Comparison of ENCODE assay signal across 22 cellular contexts in the genomic region with DNA sequence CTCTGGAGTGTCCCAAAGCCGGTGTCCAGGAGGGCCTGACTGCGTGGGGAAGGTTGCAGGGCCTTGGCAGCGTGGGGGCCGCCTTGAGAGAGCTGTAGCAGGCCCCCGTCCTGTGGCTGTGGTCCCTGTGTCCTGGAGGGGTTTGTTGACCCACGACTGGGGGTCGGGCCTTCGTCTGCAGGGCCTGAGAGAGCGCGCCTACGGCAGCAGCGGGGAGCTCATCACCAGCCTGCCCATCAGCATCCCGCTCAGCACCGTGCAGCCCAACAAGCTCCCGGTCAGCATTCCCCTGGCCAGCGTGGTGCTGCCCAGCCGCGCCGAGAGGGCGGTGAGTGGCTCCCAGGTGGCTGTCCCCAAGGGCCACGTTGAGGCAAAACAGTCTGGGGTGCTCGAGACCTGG. TPM values are rescaled to one million over a fixed set of nuclear protein-coding genes. Genes with fewer than 3 reads are reported as not detected.
A peak's percentile ranks its signal among the peaks of the same experiment; 100 is the strongest.
DNase-seq lines count a peak whose midpoint lies in the region; ATAC-seq, FAIRE-seq and TF ChIP-seq lines count a peak whose summit lies in the region.
"Had no signal": no experiment of that assay in that cellular context is flagged by ENCODE, and none has a peak within 500 bp of the region (broad histone marks: within the 10 kb centered on the region; RNA-seq: fewer than 3 reads in every experiment).

No MANE protein-coding gene starts in this region.

- H3K4me1 ChIP-seq in HepG2 (ENCODE audit: insufficient read depth, low read length) (peaks cover 12% of the 10 kb centered on the region), right lobe of liver (no peaks in the 10 kb centered on the region)

- H3K79me2 ChIP-seq in HepG2 (ENCODE audit: insufficient read depth, low read length) = no peaks in the 10 kb centered on the region

- H3K36me3 Mint-ChIP-seq in central memory CD8-positive, alpha-beta T cell (ENCODE audit: insufficient read depth) = peaks cover 8% of the 10 kb centered on the region
- H3K36me3 Mint-ChIP-seq in stimulated activated effector memory CD8-positive, alpha-beta T cell treated with anti-CD3 and anti-CD28 coated beads, Interleukin-12 subunit alpha, Interleukin-12 subunit beta, amount 100 ng/mL, for 72 hours = peaks cover 100% of the 10 kb centered on the region

- H3K4me2 ChIP-seq in HepG2 (ENCODE audit: low read depth, low read length) = no peak overlapping the region
- H3K4me2 ChIP-seq: A549 had no signal

- H2AFZ ChIP-seq in HepG2 (ENCODE audit: low read length) = no peak overlapping the region
- H2AFZ ChIP-seq: GM23248 had no signal

- WGBS in HepG2 (ENCODE audit: low lambda C conversion rate) = 97% methylated on average over 10 of the region's 22 CpGs
- no CpG with 5 or more reads among the region's 22 CpGs for WGBS in right lobe of liver (ENCODE audit: insufficient coverage, low coverage, low lambda C conversion rate, missing lambda C conversion rate)

- TF ChIP-seq EP300 in HepG2 (IDR thresholded peaks at IDR 0.05; ENCODE audit: low read depth in 2 of 2, low read length in 2 of 2) = no peak
- TF ChIP-seq EP300 in HepG2 (CRISPR knock-in tag; IDR thresholded peaks at IDR 0.05; ENCODE audit: borderline replicate concordance) = no peak

- H3K27ac ChIP-seq in HepG2 (ENCODE audit: extremely low read length, insufficient read depth, low read length) (no peak overlapping the region), right lobe of liver (no peak overlapping the region)
- H3K27ac ChIP-seq: A549, GM23248 had no signal

- no peaks in the 10 kb centered on the region for H3K9me3 Mint-ChIP-seq in central memory CD8-positive, alpha-beta T cell
- H3K9me3 Mint-ChIP-seq in stimulated activated effector memory CD8-positive, alpha-beta T cell treated with anti-CD3 and anti-CD28 coated beads, Interleukin-12 subunit alpha, Interleukin-12 subunit beta, amount 100 ng/mL, for 72 hours = no peaks in the 10 kb centered on the region
- H3K9me3 Mint-ChIP-seq: CD4-positive, alpha-beta memory T cell had no signal

- H3K4me3 ChIP-seq in HepG2 (replicated peaks in 1 of 3; ENCODE audit: insufficient read depth in 1 of 3, low read depth in 2 of 3, low read length in 3 of 3) (no peak overlapping the region), right lobe of liver (no peak overlapping the region)
- H3K4me3 ChIP-seq: A549, GM23248 had no signal

- no peak for TF ChIP-seq RAD21 in HepG2 (CRISPR knock-in tag; IDR thresholded peaks at IDR 0.05)

- no peaks in the 10 kb centered on the region for H3K27me3 ChIP-seq in HepG2 (ENCODE audit: control insufficient read depth in 1 of 2, insufficient read depth in 2 of 2, low read length in 2 of 2)
- no peaks in the 10 kb centered on the region for H3K27me3 ChIP-seq in right lobe of liver
- H3K27me3 ChIP-seq: BE2C had no signal

- CTCF ChIA-PET in HepG2 (lab: Yijun Ruan, JAX; ENCODE audit: low intra/inter-chr PET ratio, low total read pairs) = no interaction called here

- no peaks in the 10 kb centered on the region for H3K27me3 Mint-ChIP-seq in central memory CD8-positive, alpha-beta T cell
- H3K27me3 Mint-ChIP-seq: CD4-positive, alpha-beta memory T cell had no signal

- H3K36me3 ChIP-seq in HepG2 (replicated peaks in 1 of 2; ENCODE audit: control insufficient read depth in 1 of 2, insufficient read depth in 2 of 2, low read length in 2 of 2) = peaks cover 38 to 77% of the 10 kb centered on the region in 2 experiments
- peaks cover 0 to 58% (median 15%) of the 10 kb centered on the region in 4 donors for H3K36me3 ChIP-seq in right lobe of liver

- TF ChIP-seq POLR2A in HepG2 (IDR thresholded peaks at IDR 0.05; ENCODE audit: insufficient read depth in 1 of 2, low read depth in 2 of 2, low read length in 2 of 2) = no peak
- no peak for TF ChIP-seq POLR2A in right lobe of liver (IDR thresholded peaks at IDR 0.05)

- H3K9me3 ChIP-seq in HepG2 (ENCODE audit: low read length) (no peaks in the 10 kb centered on the region), right lobe of liver (no peaks in the 10 kb centered on the region)
- H3K9me3 ChIP-seq: A549, BE2C had no signal

- no peak overlapping the region for H3K4me3 Mint-ChIP-seq in central memory CD8-positive, alpha-beta T cell
- no peak overlapping the region for H3K4me3 Mint-ChIP-seq in stimulated activated effector memory CD8-positive, alpha-beta T cell treated with anti-CD3 and anti-CD28 coated beads, Interleukin-12 subunit alpha, Interleukin-12 subunit beta, amount 100 ng/mL, for 72 hours
- H3K4me3 Mint-ChIP-seq: CD4-positive, alpha-beta memory T cell had no signal

- ATAC-seq in HepG2 = no peak
- no peak for ATAC-seq in right lobe of liver
- ATAC-seq in central memory CD8-positive, alpha-beta T cell (replicated peaks; ENCODE audit: extremely low read depth, poor library complexity, severe bottlenecking) = no peak
- no peak for ATAC-seq in stimulated activated effector memory CD8-positive, alpha-beta T cell treated with anti-CD3 and anti-CD28 coated beads, Interleukin-12 subunit alpha, Interleukin-12 subunit beta, amount 100 ng/mL, for 72 hours
- ATAC-seq in HG02623 (IDR thresholded peaks at IDR 0.05; ENCODE audit: unreplicated experiment) = no peak
- ATAC-seq: A549 had no signal

- TF ChIP-seq CTCF in HepG2 (CRISPR knock-in tag; IDR thresholded peaks at IDR 0.05) (no peak), right lobe of liver (IDR thresholded peaks at IDR 0.05) (no peak)

- intact Hi-C loops in HepG2 (cut with micrococcal nuclease; ENCODE audit: unreplicated experiment) = no loop called here
- intact Hi-C loops in right lobe of liver (cut with DNase I) = no loop called here

- in situ Hi-C loops in HepG2 (cut with HindIII; ENCODE audit: extremely low pct_ligation_motif_present, low pct_unique_long_range_greater_than_20kb) = no loop called here

- H4K20me1 ChIP-seq in HepG2 (ENCODE audit: insufficient read depth, low read length) = no peaks in the 10 kb centered on the region

- DNase-seq in HepG2 (ENCODE audit: low spot score) = no peak
- no peak for DNase-seq in right lobe of liver
- DNase-seq in central memory CD8-positive, alpha-beta T cell (ENCODE audit: low spot score in 2 of 2) = no peak
- no peak for DNase-seq in stimulated activated effector memory CD8-positive, alpha-beta T cell treated with anti-CD3 and anti-CD28 coated beads, Interleukin-12 subunit alpha, Interleukin-12 subunit beta, amount 100 ng/mL, for 72 hours (ENCODE audit: low spot score in 2 of 2)
- no peak for DNase-seq in epidermal melanocyte (ENCODE audit: insufficient read length, low spot score)
- DNase-seq: 8988T; ACHN; AML-193; BE2C; C1 segment of cervical spinal cord; CD4-positive, alpha-beta memory T cell; COR-L47; DMS153; DND-41; GM23248; H7; HCEC 1CT had no signal

- peak overlapping the region; percentile 80 for H3K27ac Mint-ChIP-seq in central memory CD8-positive, alpha-beta T cell (ENCODE audit: low read depth)
- H3K27ac Mint-ChIP-seq in stimulated activated effector memory CD8-positive, alpha-beta T cell treated with anti-CD3 and anti-CD28 coated beads, Interleukin-12 subunit alpha, Interleukin-12 subunit beta, amount 100 ng/mL, for 72 hours = peak overlapping the region; percentile 90

- H3K4me1 Mint-ChIP-seq in central memory CD8-positive, alpha-beta T cell = no peaks in the 10 kb centered on the region
- peaks cover 17% of the 10 kb centered on the region for H3K4me1 Mint-ChIP-seq in stimulated activated effector memory CD8-positive, alpha-beta T cell treated with anti-CD3 and anti-CD28 coated beads, Interleukin-12 subunit alpha, Interleukin-12 subunit beta, amount 100 ng/mL, for 72 hours

- POLR2A ChIA-PET in HepG2 (lab: Yijun Ruan, JAX) = no interaction called here

- BruUV-seq in HepG2 (replicated peaks; lab: Mats Ljungman, UMichigan) = no TSS peak

- H3K9ac ChIP-seq in HepG2 (ENCODE audit: insufficient read depth, low read depth, low read length) = no peak overlapping the region
- H3K9ac ChIP-seq: GM23248 had no signal

- no peak for FAIRE-seq in HepG2 (lab: Jason Lieb, UNC)
- FAIRE-seq: A549, G401.6, GM19239, H1 had no signal

RNA-seq across cellular contexts. Expression of a gene that starts 18.5 kb away (rescaled TPM):
- total RNA-seq in HepG2 (2016; rRNA removed; fragmentation: Illumina TruSeq; extraction: Trizol) = 108 and 130 TPM in 2 replicates
- 129 and 146 TPM in 2 replicates for total RNA-seq in HepG2 (2016; cell fraction: cytosol; rRNA removed; fragmentation: Illumina TruSeq; extraction: Trizol; ENCODE audit: low read depth)
- 99.2 and 143 TPM in 2 replicates for total RNA-seq in HepG2 (2016; cell fraction: insoluble cytoplasmic fraction; rRNA removed; fragmentation: Illumina TruSeq; extraction: Trizol)
- total RNA-seq in HepG2 (2016; cell fraction: membrane; rRNA removed; fragmentation: Illumina TruSeq; extraction: Trizol) = 198 and 217 TPM in 2 replicates
- total RNA-seq in HepG2 (2016; cell fraction: nucleus; rRNA removed; fragmentation: Illumina TruSeq; extraction: Trizol) = 72.7 and 85.2 TPM in 2 replicates
- polyA plus RNA-seq in HepG2 (2011; rRNA removed) = 70.5 and 89.7 TPM in 2 replicates
- 94.0 and 125 TPM in 2 replicates for polyA plus RNA-seq in HepG2 (2011; cell fraction: cytosol; rRNA removed)
- polyA plus RNA-seq in HepG2 (2011; cell fraction: nucleus; rRNA removed) = 130 and 144 TPM in 2 replicates
- polyA plus RNA-seq in HepG2 (2012) = 41.8 and 57.9 TPM in 2 replicates
- polyA plus RNA-seq in HepG2 (2016; cell fraction: cytosol; fragmentation: Illumina TruSeq; extraction: Trizol; ENCODE audit: low read depth) = 147 and 176 TPM in 2 replicates
- 97.4 and 103 TPM in 2 replicates for polyA plus RNA-seq in HepG2 (2016; cell fraction: insoluble cytoplasmic fraction; fragmentation: Illumina TruSeq; extraction: Trizol; ENCODE audit: low read depth)
- polyA plus RNA-seq in HepG2 (2016; cell fraction: membrane; fragmentation: Illumina TruSeq; extraction: Trizol; ENCODE audit: low read depth) = 170 and 175 TPM in 2 replicates
- polyA plus RNA-seq in HepG2 (2016; cell fraction: nucleus; fragmentation: Illumina TruSeq; extraction: Trizol; ENCODE audit: insufficient read depth, low read depth) = 156 and 163 TPM in 2 replicates
- polyA minus RNA-seq in HepG2 (2011; rRNA and poly(A)+ RNA removed; ENCODE audit: low replicate concordance) = 33.4 and 58.0 TPM in 2 replicates
- 18.1 and 22.7 TPM in 2 replicates for polyA minus RNA-seq in HepG2 (2011; cell fraction: cytosol; rRNA and poly(A)+ RNA removed)
- 23.2 and 28.0 TPM in 2 replicates for polyA minus RNA-seq in HepG2 (2011; cell fraction: nucleus; rRNA and poly(A)+ RNA removed)
- 10 to 100 TPM; 24.4 to 49.3 (median 28.6) TPM for total RNA-seq in right lobe of liver

RNA-seq across cellular contexts. Expression of a gene that starts 19.0 kb away (rescaled TPM):
- total RNA-seq in HepG2 (2016; rRNA removed; fragmentation: Illumina TruSeq; extraction: Trizol) = 8.8 and 10.1 TPM in 2 replicates
- total RNA-seq in HepG2 (2016; cell fraction: cytosol; rRNA removed; fragmentation: Illumina TruSeq; extraction: Trizol; ENCODE audit: low read depth) = 11.7 and 13.9 TPM in 2 replicates
- 8.6 and 13.2 TPM in 2 replicates for total RNA-seq in HepG2 (2016; cell fraction: insoluble cytoplasmic fraction; rRNA removed; fragmentation: Illumina TruSeq; extraction: Trizol)
- total RNA-seq in HepG2 (2016; cell fraction: membrane; rRNA removed; fragmentation: Illumina TruSeq; extraction: Trizol) = 13.1 and 15.2 TPM in 2 replicates
- 16.1 and 17.8 TPM in 2 replicates for total RNA-seq in HepG2 (2016; cell fraction: nucleus; rRNA removed; fragmentation: Illumina TruSeq; extraction: Trizol)
- polyA plus RNA-seq in HepG2 (2011; rRNA removed) = 7.9 and 8.6 TPM in 2 replicates
- 6.1 and 7.3 TPM in 2 replicates for polyA plus RNA-seq in HepG2 (2011; cell fraction: cytosol; rRNA removed)
- polyA plus RNA-seq in HepG2 (2011; cell fraction: nucleus; rRNA removed) = 34.7 and 47.7 TPM in 2 replicates
- 34.0 and 34.2 TPM in 2 replicates for polyA plus RNA-seq in HepG2 (2012)
- 12.1 and 13.8 TPM in 2 replicates for polyA plus RNA-seq in HepG2 (2016; cell fraction: cytosol; fragmentation: Illumina TruSeq; extraction: Trizol; ENCODE audit: low read depth)
- 18.7 and 31.5 TPM in 2 replicates for polyA plus RNA-seq in HepG2 (2016; cell fraction: insoluble cytoplasmic fraction; fragmentation: Illumina TruSeq; extraction: Trizol; ENCODE audit: low read depth)
- 17.7 and 21.0 TPM in 2 replicates for polyA plus RNA-seq in HepG2 (2016; cell fraction: membrane; fragmentation: Illumina TruSeq; extraction: Trizol; ENCODE audit: low read depth)
- polyA plus RNA-seq in HepG2 (2016; cell fraction: nucleus; fragmentation: Illumina TruSeq; extraction: Trizol; ENCODE audit: insufficient read depth, low read depth) = 46.1 and 47.0 TPM in 2 replicates
- 20.0 and 24.2 TPM in 2 replicates for polyA minus RNA-seq in HepG2 (2011; rRNA and poly(A)+ RNA removed; ENCODE audit: low replicate concordance)
- polyA minus RNA-seq in HepG2 (2011; cell fraction: cytosol; rRNA and poly(A)+ RNA removed) = 16.0 and 20.6 TPM in 2 replicates
- polyA minus RNA-seq in HepG2 (2011; cell fraction: nucleus; rRNA and poly(A)+ RNA removed) = 34.1 and 34.2 TPM in 2 replicates
- 10 to 100 TPM; 14.0 to 22.1 (median 19.1) TPM for total RNA-seq in right lobe of liver

RNA-seq across cellular contexts. Expression of a gene that starts 31.5 kb away (rescaled TPM):
- total RNA-seq in HepG2 (2016; rRNA removed; fragmentation: Illumina TruSeq; extraction: Trizol) (0.18 TPM in 1 of 2 replicates, not detected in the other), right lobe of liver (1 to 10 TPM in 1 of 6 experiments, under 1 TPM in 5; 0.24 to 1.2 (median 0.59) TPM)
- not detected in 2 replicates for total RNA-seq in HepG2 (2016; cell fraction: cytosol; rRNA removed; fragmentation: Illumina TruSeq; extraction: Trizol; ENCODE audit: low read depth)
- total RNA-seq in HepG2 (2016; cell fraction: insoluble cytoplasmic fraction; rRNA removed; fragmentation: Illumina TruSeq; extraction: Trizol) = not detected in 2 replicates
- total RNA-seq in HepG2 (2016; cell fraction: membrane; rRNA removed; fragmentation: Illumina TruSeq; extraction: Trizol) = 0.09 TPM in 1 of 2 replicates, not detected in the other
- total RNA-seq in HepG2 (2016; cell fraction: nucleus; rRNA removed; fragmentation: Illumina TruSeq; extraction: Trizol) = not detected in 2 replicates
- polyA plus RNA-seq in HepG2 (2011; rRNA removed) = 0.03 and 0.04 TPM in 2 replicates
- 0.05 TPM in 1 of 2 replicates, not detected in the other for polyA plus RNA-seq in HepG2 (2011; cell fraction: cytosol; rRNA removed)
- 1.2 and 2.0 TPM in 2 replicates for polyA plus RNA-seq in HepG2 (2011; cell fraction: nucleus; rRNA removed)
- 0.08 TPM in 1 of 2 replicates, not detected in the other for polyA plus RNA-seq in HepG2 (2012)
- polyA plus RNA-seq in HepG2 (2016; cell fraction: cytosol; fragmentation: Illumina TruSeq; extraction: Trizol; ENCODE audit: low read depth) = 0.06 TPM in 1 of 2 replicates, not detected in the other
- not detected in 2 replicates for polyA plus RNA-seq in HepG2 (2016; cell fraction: insoluble cytoplasmic fraction; fragmentation: Illumina TruSeq; extraction: Trizol; ENCODE audit: low read depth)
- not detected in 2 replicates for polyA plus RNA-seq in HepG2 (2016; cell fraction: membrane; fragmentation: Illumina TruSeq; extraction: Trizol; ENCODE audit: low read depth)
- 0.51 TPM in 2 replicates for polyA plus RNA-seq in HepG2 (2016; cell fraction: nucleus; fragmentation: Illumina TruSeq; extraction: Trizol; ENCODE audit: insufficient read depth, low read depth)
- polyA minus RNA-seq in HepG2 (2011; rRNA and poly(A)+ RNA removed; ENCODE audit: low replicate concordance) = 0.48 and 1.0 TPM in 2 replicates
- polyA minus RNA-seq in HepG2 (2011; cell fraction: cytosol; rRNA and poly(A)+ RNA removed) = not detected in 2 replicates
- polyA minus RNA-seq in HepG2 (2011; cell fraction: nucleus; rRNA and poly(A)+ RNA removed) = 0.62 TPM in 1 of 2 replicates, not detected in the other
- total RNA-seq: GM23248 had no signal
- polyA plus RNA-seq: CD4-positive, alpha-beta memory T cell; GM23248 had no signal

RNA-seq across cellular contexts. Expression of a gene that starts 38.6 kb away (rescaled TPM):
- 0.38 and 0.73 TPM in 2 replicates for total RNA-seq in HepG2 (2016; rRNA removed; fragmentation: Illumina TruSeq; extraction: Trizol)
- total RNA-seq in HepG2 (2016; cell fraction: cytosol; rRNA removed; fragmentation: Illumina TruSeq; extraction: Trizol; ENCODE audit: low read depth) = 1.1 TPM in 2 replicates
- 0.54 and 0.56 TPM in 2 replicates for total RNA-seq in HepG2 (2016; cell fraction: insoluble cytoplasmic fraction; rRNA removed; fragmentation: Illumina TruSeq; extraction: Trizol)
- total RNA-seq in HepG2 (2016; cell fraction: membrane; rRNA removed; fragmentation: Illumina TruSeq; extraction: Trizol) = 0.96 and 1.2 TPM in 2 replicates
- 0.40 and 0.69 TPM in 2 replicates for total RNA-seq in HepG2 (2016; cell fraction: nucleus; rRNA removed; fragmentation: Illumina TruSeq; extraction: Trizol)
- polyA plus RNA-seq in HepG2 (2011; rRNA removed) = 0.16 and 0.39 TPM in 2 replicates
- polyA plus RNA-seq in HepG2 (2011; cell fraction: cytosol; rRNA removed) = 0.27 and 0.36 TPM in 2 replicates
- 0.29 TPM in 1 of 2 replicates, not detected in the other for polyA plus RNA-seq in HepG2 (2011; cell fraction: nucleus; rRNA removed)
- polyA plus RNA-seq in HepG2 (2012) = 0.41 and 0.44 TPM in 2 replicates
- polyA plus RNA-seq in HepG2 (2016; cell fraction: cytosol; fragmentation: Illumina TruSeq; extraction: Trizol; ENCODE audit: low read depth) = 0.88 and 1.2 TPM in 2 replicates
- polyA plus RNA-seq in HepG2 (2016; cell fraction: insoluble cytoplasmic fraction; fragmentation: Illumina TruSeq; extraction: Trizol; ENCODE audit: low read depth) = 0.73 and 0.80 TPM in 2 replicates
- 0.84 and 1.0 TPM in 2 replicates for polyA plus RNA-seq in HepG2 (2016; cell fraction: membrane; fragmentation: Illumina TruSeq; extraction: Trizol; ENCODE audit: low read depth)
- polyA plus RNA-seq in HepG2 (2016; cell fraction: nucleus; fragmentation: Illumina TruSeq; extraction: Trizol; ENCODE audit: insufficient read depth, low read depth) = 0.57 and 0.95 TPM in 2 replicates
- polyA minus RNA-seq in HepG2 (2011; rRNA and poly(A)+ RNA removed; ENCODE audit: low replicate concordance) = not detected in 2 replicates
- polyA minus RNA-seq in HepG2 (2011; cell fraction: cytosol; rRNA and poly(A)+ RNA removed) = not detected in 2 replicates
- not detected in 2 replicates for polyA minus RNA-seq in HepG2 (2011; cell fraction: nucleus; rRNA and poly(A)+ RNA removed)
- total RNA-seq in right lobe of liver = under 1 TPM in 3 of 6 experiments, not detected in 3; 0.28 to 0.81 (median 0.42) TPM
- total RNA-seq: GM23248, H7 had no signal
- polyA plus RNA-seq: GM23248 had no signal

RNA-seq across cellular contexts. Expression of a gene that starts 53.9 kb away (rescaled TPM):
- total RNA-seq in HepG2 (2016; rRNA removed; fragmentation: Illumina TruSeq; extraction: Trizol) (7.5 and 9.7 TPM in 2 replicates), right lobe of liver (10 to 100 TPM; 10.3 to 23.5 (median 14.9) TPM)
- 20.6 and 20.7 TPM in 2 replicates for total RNA-seq in HepG2 (2016; cell fraction: cytosol; rRNA removed; fragmentation: Illumina TruSeq; extraction: Trizol; ENCODE audit: low read depth)
- 6.4 and 8.2 TPM in 2 replicates for total RNA-seq in HepG2 (2016; cell fraction: insoluble cytoplasmic fraction; rRNA removed; fragmentation: Illumina TruSeq; extraction: Trizol)
- 12.0 and 15.8 TPM in 2 replicates for total RNA-seq in HepG2 (2016; cell fraction: membrane; rRNA removed; fragmentation: Illumina TruSeq; extraction: Trizol)
- 12.3 and 14.9 TPM in 2 replicates for total RNA-seq in HepG2 (2016; cell fraction: nucleus; rRNA removed; fragmentation: Illumina TruSeq; extraction: Trizol)
- 14.6 and 17.9 TPM in 2 replicates for polyA plus RNA-seq in HepG2 (2011; rRNA removed)
- 6.1 and 9.5 TPM in 2 replicates for polyA plus RNA-seq in HepG2 (2011; cell fraction: cytosol; rRNA removed)
- polyA plus RNA-seq in HepG2 (2011; cell fraction: nucleus; rRNA removed) = 138 and 210 TPM in 2 replicates
- 22.3 and 23.3 TPM in 2 replicates for polyA plus RNA-seq in HepG2 (2012)
- 2.5 and 3.3 TPM in 2 replicates for polyA plus RNA-seq in HepG2 (2016; cell fraction: cytosol; fragmentation: Illumina TruSeq; extraction: Trizol; ENCODE audit: low read depth)
- polyA plus RNA-seq in HepG2 (2016; cell fraction: insoluble cytoplasmic fraction; fragmentation: Illumina TruSeq; extraction: Trizol; ENCODE audit: low read depth) = 10.5 and 15.3 TPM in 2 replicates
- 7.1 TPM in 2 replicates for polyA plus RNA-seq in HepG2 (2016; cell fraction: membrane; fragmentation: Illumina TruSeq; extraction: Trizol; ENCODE audit: low read depth)
- 76.0 and 84.3 TPM in 2 replicates for polyA plus RNA-seq in HepG2 (2016; cell fraction: nucleus; fragmentation: Illumina TruSeq; extraction: Trizol; ENCODE audit: insufficient read depth, low read depth)
- 36.8 and 45.6 TPM in 2 replicates for polyA minus RNA-seq in HepG2 (2011; rRNA and poly(A)+ RNA removed; ENCODE audit: low replicate concordance)
- 21.6 and 26.0 TPM in 2 replicates for polyA minus RNA-seq in HepG2 (2011; cell fraction: cytosol; rRNA and poly(A)+ RNA removed)
- 30.1 and 31.9 TPM in 2 replicates for polyA minus RNA-seq in HepG2 (2011; cell fraction: nucleus; rRNA and poly(A)+ RNA removed)
